Comparison of ENCODE assay signal across 1 cellular context in genomic region chrY:13802813-13803212, GRCh38.
TF ChIP-seq lines count a peak whose summit lies in the region.

No MANE protein-coding gene starts in this region.

TF ChIP-seq in GM23338, 12 proteins besides CTCF, POLR2A, EP300 and RAD21:
- no peak for TF ChIP-seq ZNF114 (CRISPR knock-in tag; IDR thresholded peaks at IDR 0.05)
